23 cellular contexts compared by ENCODE assay signal in the genomic region with DNA sequence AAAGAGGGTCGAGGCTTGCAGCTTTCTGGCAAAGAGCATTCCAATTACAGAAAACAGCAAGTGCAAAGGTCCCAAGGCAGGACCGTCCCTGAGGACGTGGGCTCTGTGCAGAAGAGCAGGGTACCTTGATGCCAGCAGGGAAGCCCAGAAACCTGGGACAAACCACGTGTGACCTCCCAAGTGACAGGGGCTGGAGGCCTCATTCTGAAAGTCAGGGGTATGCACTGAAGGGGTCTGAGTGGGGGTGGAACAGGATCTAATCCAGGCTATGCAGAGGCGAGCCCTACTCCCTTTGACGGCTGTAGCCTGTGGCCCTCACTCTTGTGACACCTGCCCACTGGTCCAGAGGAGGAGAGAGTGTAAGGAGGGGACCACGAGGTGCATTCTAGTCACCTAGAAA. TPM values are rescaled to one million over a fixed set of nuclear protein-coding genes. Genes with fewer than 3 reads are reported as not detected.
DNase-seq lines count a peak whose midpoint lies in the region; ATAC-seq and TF ChIP-seq lines count a peak whose summit lies in the region.
"Had no signal": no experiment of that assay in that cellular context is flagged by ENCODE, and none has a peak within 500 bp of the region (broad histone marks: within the 10 kb centered on the region; RNA-seq: fewer than 3 reads in every experiment).

No MANE protein-coding gene starts in this region.

- POLR2A ChIA-PET in PC-3 (lab: Charles Lee; ENCODE audit: unreplicated experiment) = no interaction called here

- H3K9me3 Mint-ChIP-seq in activated T-helper 17 cell treated with anti-CD3 and anti-CD28 coated beads, Interleukin-2, amount 50 U/mL, for 72 hours = peaks cover 4% of the 10 kb centered on the region
- no peaks in the 10 kb centered on the region for H3K9me3 Mint-ChIP-seq in central memory CD8-positive, alpha-beta T cell
- H3K9me3 Mint-ChIP-seq: CD8-positive, alpha-beta T cell had no signal

- CTCF ChIA-PET in PC-3 (lab: Charles Lee) = no interaction called here

- H3K4me1 ChIP-seq in PC-3 (ENCODE audit: insufficient read depth, low read length) = peaks cover 12% of the 10 kb centered on the region; the same call in 1 of the 2 replicates

- no peaks in the 10 kb centered on the region for H3F3A ChIP-seq in PC-3 (ENCODE audit: low read length, unreplicated experiment)

- DNase-seq in central memory CD8-positive, alpha-beta T cell (ENCODE audit: low spot score in 2 of 2) = no peak
- DNase-seq in islet precursor cell (peak; percentile 29), ureter (ENCODE audit: low spot score) (peak; percentile 17), PC-3 (no peak), caudate nucleus (lab: John Stamatoyannopoulos, UW) (no peak), NAMALWA (ENCODE audit: low spot score) (no peak)
- DNase-seq: DMS79 treated with DMSO at 0.1 percent for 48 hours, GF-D8, MG63, NCI-H1694, NCI-H2029 treated with DMSO at 0.1 percent for 48 hours, NCI-H2227 treated with DMSO at 0.1 percent for 48 hours, NCI-H526 treated with DMSO at 0.1 percent for 48 hours had no signal

- peak overlapping the region; percentile 71 for H3K27ac Mint-ChIP-seq in activated T-helper 17 cell treated with anti-CD3 and anti-CD28 coated beads, Interleukin-2, amount 50 U/mL, for 72 hours
- H3K27ac Mint-ChIP-seq in central memory CD8-positive, alpha-beta T cell (ENCODE audit: low read depth) = peak overlapping the region; percentile 54
- H3K27ac Mint-ChIP-seq: CD8-positive, alpha-beta T cell had no signal

- H3K9me3 ChIP-seq in PC-3 (ENCODE audit: low read length) = no peaks in the 10 kb centered on the region
- H3K9me3 ChIP-seq: MG63, SJSA1 had no signal

- peaks cover 4% of the 10 kb centered on the region; the same call in 1 of the 2 replicates for H3K27me3 ChIP-seq in PC-3 (ENCODE audit: low read length)
- H3K27me3 ChIP-seq: MG63, SJSA1 had no signal

- no peaks in the 10 kb centered on the region for H3K36me3 ChIP-seq in PC-3 (ENCODE audit: low read depth, low read length)
- H3K36me3 ChIP-seq: MG63, SJSA1 had no signal

- no peaks in the 10 kb centered on the region for H4K20me1 ChIP-seq in PC-3 (ENCODE audit: low read length)

- no peaks in the 10 kb centered on the region for H3K9me2 ChIP-seq in PC-3 (replicated peaks; ENCODE audit: low read length)

- peaks cover 100% of the 10 kb centered on the region for H3K36me3 Mint-ChIP-seq in activated T-helper 17 cell treated with anti-CD3 and anti-CD28 coated beads, Interleukin-2, amount 50 U/mL, for 72 hours (ENCODE audit: low read depth)
- peaks cover 5% of the 10 kb centered on the region for H3K36me3 Mint-ChIP-seq in central memory CD8-positive, alpha-beta T cell (ENCODE audit: insufficient read depth)
- H3K36me3 Mint-ChIP-seq: CD8-positive, alpha-beta T cell had no signal

- no peak overlapping the region for H3K4me3 ChIP-seq in PC-3 (ENCODE audit: low read length)
- H3K4me3 ChIP-seq: MG63, SJSA1 had no signal

- no peak for ATAC-seq in activated T-helper 17 cell treated with anti-CD3 and anti-CD28 coated beads, Interleukin-2, amount 50 U/mL, for 72 hours (replicated peaks)
- ATAC-seq in central memory CD8-positive, alpha-beta T cell (replicated peaks; ENCODE audit: extremely low read depth, poor library complexity, severe bottlenecking) = no peak
- no peak for ATAC-seq in PC-3
- ATAC-seq: CD8-positive, alpha-beta T cell had no signal

- H3K4me2 ChIP-seq in PC-3 (ENCODE audit: low read length) = no peak overlapping the region

- H3K9ac ChIP-seq in PC-3 (ENCODE audit: low read length) = no peak overlapping the region

- H3K79me2 ChIP-seq in PC-3 (ENCODE audit: low read length) = no peaks in the 10 kb centered on the region

- no TSS peak for BruUV-seq in PC-3 (replicated peaks; lab: Mats Ljungman, UMichigan)

- peak overlapping the region; percentile 28 for H3K4me3 Mint-ChIP-seq in activated T-helper 17 cell treated with anti-CD3 and anti-CD28 coated beads, Interleukin-2, amount 50 U/mL, for 72 hours
- H3K4me3 Mint-ChIP-seq in central memory CD8-positive, alpha-beta T cell = no peak overlapping the region
- H3K4me3 Mint-ChIP-seq: CD8-positive, alpha-beta T cell had no signal

- no peak overlapping the region for H2AFZ ChIP-seq in PC-3 (ENCODE audit: low read length)

- intact Hi-C loops in PC-3 (cut with micrococcal nuclease) = loop anchor here (10.0 kb wide), 1 partner anchor 180 kb away; no protein-coding TSS in a partner anchor

- H3K27me3 Mint-ChIP-seq in activated T-helper 17 cell treated with anti-CD3 and anti-CD28 coated beads, Interleukin-2, amount 50 U/mL, for 72 hours = no peaks in the 10 kb centered on the region
- H3K27me3 Mint-ChIP-seq in central memory CD8-positive, alpha-beta T cell = no peaks in the 10 kb centered on the region

- TF ChIP-seq CTCF in PC-3 (conservative IDR thresholded peaks at IDR 0.05; ENCODE audit: low read depth, low read length) = no peak

- H3K4me1 Mint-ChIP-seq in activated T-helper 17 cell treated with anti-CD3 and anti-CD28 coated beads, Interleukin-2, amount 50 U/mL, for 72 hours = peaks cover 31% of the 10 kb centered on the region
- peaks cover 11% of the 10 kb centered on the region for H3K4me1 Mint-ChIP-seq in central memory CD8-positive, alpha-beta T cell

- H3K27ac ChIP-seq in PC-3 (ENCODE audit: low read length) (no peak overlapping the region), caudate nucleus (ENCODE audit: low read depth, low read length) (no peak overlapping the region)
- H3K27ac ChIP-seq: C4-2B, SJSA1 had no signal

RNA-seq across cellular contexts. Expression of gene TMEM273, which starts 22.9 kb away (rescaled TPM):
- total RNA-seq in activated T-helper 17 cell treated with anti-CD3 and anti-CD28 coated beads, Interleukin-2, amount 50 U/mL, for 72 hours = 100 to 1,000 TPM in 1 of 2 donors, 10 to 100 TPM in 1; 92.2 to 262 TPM
- 26.6 TPM for total RNA-seq in ureter
- not detected in 2 replicates for total RNA-seq in PC-3 (2014; rRNA removed)
- total RNA-seq: A673, HepG2, HT1080, NCI-H460, SJSA1 had no signal

RNA-seq across cellular contexts. Expression of gene FAM170B, which starts 31.4 kb away (rescaled TPM):
- not detected for total RNA-seq in activated T-helper 17 cell treated with anti-CD3 and anti-CD28 coated beads, Interleukin-2, amount 50 U/mL, for 72 hours
- total RNA-seq in ureter (not detected), PC-3 (2014; rRNA removed) (not detected in 2 replicates)
- total RNA-seq: A673; CD8-positive, alpha-beta T cell; H4; HepG2; HT1080; NCI-H460; Right ventricle myocardium superior; SJSA1 had no signal

RNA-seq across cellular contexts. Expression of gene VSTM4, which starts 49.9 kb away (rescaled TPM):
- under 1 TPM; 0.06 to 0.13 TPM for total RNA-seq in activated T-helper 17 cell treated with anti-CD3 and anti-CD28 coated beads, Interleukin-2, amount 50 U/mL, for 72 hours
- total RNA-seq in ureter (16.0 TPM), PC-3 (2014; rRNA removed) (not detected in 2 replicates)
- total RNA-seq: CD8-positive, alpha-beta T cell; HepG2; NCI-H460 had no signal

Comparison
In these comparisons a context has a peak if more than half of its experiments do, and no peak if none do; other contexts are left out.
1. DNase-seq: peak in islet precursor cell (single experiment) and ureter (single experiment); none in central memory CD8-positive, alpha-beta T cell (0 of 2), PC-3 (single experiment), caudate nucleus (0 of 61) and NAMALWA (single experiment).
2. RNA of gene TMEM273, which starts 22.9 kb away (total RNA-seq): 92.2 to 262 TPM in activated T-helper 17 cell treated with anti-CD3 and anti-CD28 coated beads, Interleukin-2, amount 50 U/mL, for 72 hours and 26.6 TPM in ureter (single experiment); not detected in PC-3; every median in the first group is over 10 times any median in the second.
3. RNA of gene VSTM4, which starts 49.9 kb away (total RNA-seq): 16.0 TPM in ureter (single experiment); 0.06 to 0.13 TPM in activated T-helper 17 cell treated with anti-CD3 and anti-CD28 coated beads, Interleukin-2, amount 50 U/mL, for 72 hours and not detected in PC-3; every median in the first group is over 10 times any median in the second.